In the genomic region with DNA sequence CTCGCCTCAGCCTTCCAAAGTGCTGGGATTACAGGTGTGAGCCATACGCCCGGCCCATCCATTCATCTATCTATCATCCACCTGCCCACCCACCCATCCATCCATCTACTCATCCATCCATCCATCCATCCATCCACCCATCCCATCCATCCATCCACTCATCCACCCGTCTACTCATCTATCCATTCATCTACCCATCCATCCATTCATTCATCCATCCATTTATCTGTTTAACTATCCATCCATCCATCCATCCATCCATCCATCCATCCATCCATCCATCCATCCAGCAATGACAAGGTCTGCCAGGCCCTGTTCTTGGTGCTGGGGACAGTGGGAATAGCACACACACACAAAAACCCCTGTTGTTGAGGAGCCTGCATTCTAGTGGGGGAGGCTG, we compare ENCODE assay signal across 23 cellular contexts. TPM values are rescaled to one million over a fixed set of nuclear protein-coding genes. Genes with fewer than 3 reads are reported as not detected.
A peak's percentile ranks its signal among the peaks of the same experiment; 100 is the strongest.
DNase-seq lines count a peak whose midpoint lies in the region; ATAC-seq and TF ChIP-seq lines count a peak whose summit lies in the region.
"Had no signal": no experiment of that assay in that cellular context is flagged by ENCODE, and none has a peak within 500 bp of the region (broad histone marks: within the 10 kb centered on the region; RNA-seq: fewer than 3 reads in every experiment).

No MANE protein-coding gene starts in this region.

- no peak for ATAC-seq in central memory CD8-positive, alpha-beta T cell (replicated peaks; ENCODE audit: extremely low read depth, poor library complexity, severe bottlenecking)
- ATAC-seq in HG03439 (IDR thresholded peaks at IDR 0.05; ENCODE audit: unreplicated experiment) (no peak), HG03045 (IDR thresholded peaks at IDR 0.05; ENCODE audit: unreplicated experiment) (no peak)
- ATAC-seq: foreskin keratinocyte, left lobe of liver, sciatic nerve had no signal

- H4K20me1 ChIP-seq in OCI-LY7 (ENCODE audit: insufficient read depth, low read length) (0 out of 2 replicates have a peak, but pooled peaks cover 7% of the 10 kb centered on the region), osteoblast (ENCODE audit: insufficient read depth, low read length) (no peaks in the 10 kb centered on the region)

- H3K9me3 ChIP-seq in OCI-LY7 (ENCODE audit: low read length) (no peaks in the 10 kb centered on the region), osteoblast (ENCODE audit: low read depth, low read length) (no peaks in the 10 kb centered on the region)
- H3K9me3 ChIP-seq: uterus had no signal

- POLR2A ChIA-PET in OCI-LY7 (lab: Charles Lee), result no interaction called here

- no peak for DNase-seq in activated naive CD8-positive, alpha-beta T cell treated with anti-CD3 and anti-CD28 coated beads for 36 hours
- DNase-seq in OCI-LY7 (ENCODE audit: low spot score) (no peak), anterior cingulate cortex (lab: John Stamatoyannopoulos, UW) (no peak), osteoblast (ENCODE audit: insufficient read length, low spot score, missing footprints) (no peak)
- DNase-seq in central memory CD8-positive, alpha-beta T cell (ENCODE audit: low spot score in 2 of 2), result no peak
- DNase-seq: activated CD4-positive, alpha-beta T cell treated with anti-CD3 and anti-CD28 coated beads for 4 hours; activated naive CD4-positive, alpha-beta T cell treated with anti-CD3 and anti-CD28 coated beads, Interleukin-2, amount 10 ng/mL, durations not matched to agents 7 days and 5 days; activated T-cell treated with anti-CD3 and anti-CD28 coated beads for 4 hours; DMS53; effector CD4-positive, alpha-beta T cell; foreskin keratinocyte; H9; NCI-H1694; NCI-H2171 treated with DMSO at 0.1 percent for 48 hours; NCI-H526; nephron progenitor cell; SW 1271; uterus had no signal

- H3K36me3 ChIP-seq in OCI-LY7 (ENCODE audit: insufficient read depth, low read length) (peaks cover 69% of the 10 kb centered on the region), osteoblast (ENCODE audit: insufficient read depth, low read length) (no peaks in the 10 kb centered on the region)
- H3K36me3 ChIP-seq: uterus had no signal

- H3K4me1 ChIP-seq in OCI-LY7 (ENCODE audit: insufficient read depth, low read length, poor library complexity, severe bottlenecking) (peaks cover 51% of the 10 kb centered on the region), osteoblast (ENCODE audit: insufficient read depth, low read length) (no peaks in the 10 kb centered on the region)
- H3K4me1 ChIP-seq: foreskin keratinocyte, uterus had no signal

- TF ChIP-seq CTCF in OCI-LY7 (conservative IDR thresholded peaks at IDR 0.05; ENCODE audit: low read length) (no peak), osteoblast (IDR thresholded peaks at IDR 0.05; ENCODE audit: extremely low read depth, low read depth, low read length) (no peak)

- peak overlapping the region; percentile 22 for H3K4me3 Mint-ChIP-seq in activated naive CD8-positive, alpha-beta T cell
- no peak overlapping the region for H3K4me3 Mint-ChIP-seq in activated naive CD8-positive, alpha-beta T cell treated with anti-CD3 and anti-CD28 coated beads for 36 hours
- peak overlapping the region; percentile 18 for H3K4me3 Mint-ChIP-seq in central memory CD8-positive, alpha-beta T cell
- H3K4me3 Mint-ChIP-seq: activated naive CD4-positive, alpha-beta T cell treated with anti-CD3 and anti-CD28 coated beads, Interleukin-2, amount 10 ng/mL, durations not matched to agents 7 days and 5 days; H9; nephron progenitor cell had no signal

- H3K4me1 Mint-ChIP-seq in activated naive CD8-positive, alpha-beta T cell (ENCODE audit: low read depth), result peaks cover 56% of the 10 kb centered on the region
- H3K4me1 Mint-ChIP-seq in activated naive CD8-positive, alpha-beta T cell treated with anti-CD3 and anti-CD28 coated beads for 36 hours, result peaks cover 62% of the 10 kb centered on the region
- H3K4me1 Mint-ChIP-seq in central memory CD8-positive, alpha-beta T cell, result peaks cover 64% of the 10 kb centered on the region
- H3K4me1 Mint-ChIP-seq: nephron progenitor cell had no signal

- H3K4me3 ChIP-seq in OCI-LY7 (ENCODE audit: low read depth, low read length, poor library complexity, severe bottlenecking), result no peak overlapping the region
- no peak overlapping the region for H3K4me3 ChIP-seq in osteoblast (ENCODE audit: insufficient read depth, low read length)
- H3K4me3 ChIP-seq: uterus had no signal

- H2AFZ ChIP-seq in OCI-LY7 (ENCODE audit: low read length), result no peak overlapping the region
- no peak overlapping the region for H2AFZ ChIP-seq in osteoblast (ENCODE audit: low read length)

- no peaks in the 10 kb centered on the region for H3K27me3 ChIP-seq in osteoblast (ENCODE audit: insufficient read depth, low read length)
- H3K27me3 ChIP-seq: foreskin keratinocyte, uterus had no signal

- H3K4me2 ChIP-seq in OCI-LY7 (ENCODE audit: low read length), result peak overlapping the region; percentile 1; the same call in 1 of the 2 replicates
- H3K4me2 ChIP-seq in osteoblast (ENCODE audit: insufficient read depth, low read length), result no peak overlapping the region

- TSS peak; percentile 40 for BruUV-seq in OCI-LY7 (replicated peaks; lab: Mats Ljungman, UMichigan)

- H3K27ac Mint-ChIP-seq in activated naive CD8-positive, alpha-beta T cell, result peak overlapping the region; percentile 72
- no peak overlapping the region for H3K27ac Mint-ChIP-seq in activated naive CD8-positive, alpha-beta T cell treated with anti-CD3 and anti-CD28 coated beads for 36 hours
- peak overlapping the region; percentile 13 for H3K27ac Mint-ChIP-seq in central memory CD8-positive, alpha-beta T cell (ENCODE audit: low read depth)
- H3K27ac Mint-ChIP-seq: H9, nephron progenitor cell had no signal

- H3K27ac ChIP-seq in OCI-LY7 (ENCODE audit: low read depth, low read length, poor library complexity, severe bottlenecking) (no peak overlapping the region), osteoblast (ENCODE audit: low read depth, low read length) (no peak overlapping the region)
- H3K27ac ChIP-seq: foreskin keratinocyte, uterus had no signal

- H3K79me2 ChIP-seq in OCI-LY7 (ENCODE audit: insufficient read depth, low read depth, low read length), result peaks cover 89% of the 10 kb centered on the region
- H3K79me2 ChIP-seq in osteoblast (ENCODE audit: insufficient read depth, low read length), result no peaks in the 10 kb centered on the region

- no peaks in the 10 kb centered on the region for H3K9me2 ChIP-seq in OCI-LY7 (ENCODE audit: insufficient read depth, low read length)

- peaks cover 19% of the 10 kb centered on the region for H3K36me3 Mint-ChIP-seq in activated naive CD8-positive, alpha-beta T cell
- peaks cover 55% of the 10 kb centered on the region for H3K36me3 Mint-ChIP-seq in activated naive CD8-positive, alpha-beta T cell treated with anti-CD3 and anti-CD28 coated beads for 36 hours
- H3K36me3 Mint-ChIP-seq in central memory CD8-positive, alpha-beta T cell (ENCODE audit: insufficient read depth), result peaks cover 29% of the 10 kb centered on the region

- CTCF ChIA-PET in OCI-LY7 (lab: Charles Lee; ENCODE audit: unreplicated experiment), result no interaction called here

- no peaks in the 10 kb centered on the region for H3K27me3 Mint-ChIP-seq in activated naive CD8-positive, alpha-beta T cell
- H3K27me3 Mint-ChIP-seq in activated naive CD8-positive, alpha-beta T cell treated with anti-CD3 and anti-CD28 coated beads for 36 hours, result no peaks in the 10 kb centered on the region
- H3K27me3 Mint-ChIP-seq in central memory CD8-positive, alpha-beta T cell, result no peaks in the 10 kb centered on the region
- H3K27me3 Mint-ChIP-seq: activated naive CD4-positive, alpha-beta T cell treated with anti-CD3 and anti-CD28 coated beads, Interleukin-2, amount 10 ng/mL, durations not matched to agents 7 days and 5 days had no signal

- intact Hi-C loops in OCI-LY7 (cut with micrococcal nuclease; ENCODE audit: unreplicated experiment), result no loop called here

- no peaks in the 10 kb centered on the region for H3K9me3 Mint-ChIP-seq in activated naive CD8-positive, alpha-beta T cell (ENCODE audit: low read depth)
- peaks cover 14% of the 10 kb centered on the region for H3K9me3 Mint-ChIP-seq in activated naive CD8-positive, alpha-beta T cell treated with anti-CD3 and anti-CD28 coated beads for 36 hours
- no peaks in the 10 kb centered on the region for H3K9me3 Mint-ChIP-seq in central memory CD8-positive, alpha-beta T cell

RNA-seq across cellular contexts. Expression of a gene that starts 4.5 kb away (rescaled TPM):
- 10 to 100 TPM; 65.2 to 65.7 TPM for total RNA-seq in activated naive CD8-positive, alpha-beta T cell treated with anti-CD3 and anti-CD28 coated beads for 36 hours
- total RNA-seq in OCI-LY7 (2014; rRNA removed; shearing (Covaris generic)), result 76.1 and 90.7 TPM in 2 replicates
- total RNA-seq in OCI-LY7 (2022) (92.7 and 107 TPM in 2 replicates), osteoblast (0.36 TPM in 1 of 2 replicates, not detected in the other)

RNA-seq across cellular contexts. Expression of a gene that starts 9.8 kb away (rescaled TPM):
- 10 to 100 TPM; 25.7 to 26.1 TPM for total RNA-seq in activated naive CD8-positive, alpha-beta T cell treated with anti-CD3 and anti-CD28 coated beads for 36 hours
- 7.8 and 8.5 TPM in 2 replicates for total RNA-seq in OCI-LY7 (2014; rRNA removed; shearing (Covaris generic))
- 9.8 and 13.3 TPM in 2 replicates for total RNA-seq in OCI-LY7 (2022)
- total RNA-seq in osteoblast, result not detected in 2 replicates

RNA-seq across cellular contexts. Expression of a gene that starts 37.5 kb away (rescaled TPM):
- 10 to 100 TPM; 29.8 to 31.3 TPM for total RNA-seq in activated naive CD8-positive, alpha-beta T cell treated with anti-CD3 and anti-CD28 coated beads for 36 hours
- total RNA-seq in OCI-LY7 (2014; rRNA removed; shearing (Covaris generic)), result 16.1 and 22.2 TPM in 2 replicates
- 19.9 TPM in 2 replicates for total RNA-seq in OCI-LY7 (2022)
- 32.4 and 36.2 TPM in 2 replicates for total RNA-seq in osteoblast

RNA-seq across cellular contexts. Expression of a gene that starts 39.6 kb away (rescaled TPM):
- total RNA-seq in activated naive CD8-positive, alpha-beta T cell treated with anti-CD3 and anti-CD28 coated beads for 36 hours, result 10 to 100 TPM; 56.0 to 62.9 TPM
- 77.5 and 88.3 TPM in 2 replicates for total RNA-seq in OCI-LY7 (2014; rRNA removed; shearing (Covaris generic))
- total RNA-seq in OCI-LY7 (2022) (63.2 and 73.2 TPM in 2 replicates), osteoblast (42.3 and 52.2 TPM in 2 replicates)

RNA-seq across cellular contexts. Expression of a gene that starts 56.5 kb away (rescaled TPM):
- under 1 TPM; 0.22 to 0.64 TPM for total RNA-seq in activated naive CD8-positive, alpha-beta T cell treated with anti-CD3 and anti-CD28 coated beads for 36 hours
- total RNA-seq in OCI-LY7 (2014; rRNA removed; shearing (Covaris generic)), result 0.13 and 0.57 TPM in 2 replicates
- total RNA-seq in OCI-LY7 (2022), result 0.74 TPM in 1 of 2 replicates, not detected in the other
- 5.0 and 14.1 TPM in 2 replicates for total RNA-seq in osteoblast

Comparison
In these comparisons a context has a peak if more than half of its experiments do, and no peak if none do; other contexts are left out.
1. RNA of a gene that starts 4.5 kb away (total RNA-seq): 76.1 to 107 TPM in OCI-LY7 and 65.2 to 65.7 TPM in activated naive CD8-positive, alpha-beta T cell treated with anti-CD3 and anti-CD28 coated beads for 36 hours; 0.36 TPM in osteoblast; every median in the first group is over 10 times any median in the second.